ENCODE assay signal across 17 cellular contexts in genomic region chr1:230094746-230095145, GRCh38. TPM values are rescaled to one million over a fixed set of nuclear protein-coding genes. Genes with fewer than 3 reads are reported as not detected.
DNase-seq lines count a peak whose midpoint lies in the region; ATAC-seq and TF ChIP-seq lines count a peak whose summit lies in the region.
"Had no signal": no experiment of that assay in that cellular context is flagged by ENCODE, and none has a peak within 500 bp of the region (broad histone marks: within the 10 kb centered on the region; RNA-seq: fewer than 3 reads in every experiment).

No MANE protein-coding gene starts in this region.

- intact Hi-C loops in sciatic nerve (cut with DNase I) (no loop called here), vagina (cut with DNase I) (no loop called here)

- no peaks in the 10 kb centered on the region for H4K20me1 ChIP-seq in H9 (ENCODE audit: control insufficient read depth, insufficient read depth, insufficient read length)

- H3K4me1 Mint-ChIP-seq in H9 (peaks cover 19 to 21% of the 10 kb centered on the region in 2 experiments), chondrocyte (ENCODE audit: low read depth) (peaks cover 58% of the 10 kb centered on the region)

- peaks cover 4 to 10% (median 8%) of the 10 kb centered on the region in 3 experiments; a peak in 5 of 7 replicates for H3K36me3 Mint-ChIP-seq in H9 (ENCODE audit: insufficient read depth in 1 of 3, low read depth in 3 of 3)
- H3K36me3 Mint-ChIP-seq in chondrocyte (ENCODE audit: low read depth), result no peaks in the 10 kb centered on the region

- no peak overlapping the region for H3K56ac ChIP-seq in H9 (ENCODE audit: insufficient read length, low read depth, low read length)

- H3K4me3 Mint-ChIP-seq in H9 (no peak overlapping the region), chondrocyte (ENCODE audit: unreplicated experiment) (no peak overlapping the region)
- H3K4me3 Mint-ChIP-seq: CD8-positive, alpha-beta T cell had no signal

- no peak overlapping the region for H3K18ac ChIP-seq in H9 (ENCODE audit: insufficient read length, low read depth, low read length)

- no peak overlapping the region for H3K9ac ChIP-seq in H9 (ENCODE audit: extremely low read depth, insufficient read length, low read length)

- H3T11ph ChIP-seq in H9 (ENCODE audit: low read length), result no peak overlapping the region

- no peak overlapping the region for H2BK15ac ChIP-seq in H9 (ENCODE audit: low read depth, low read length)

- H3K4me1 ChIP-seq in H9 (ENCODE audit: insufficient read depth, low read length), result no peaks in the 10 kb centered on the region; the same call in 1 of the 2 replicates
- H3K4me1 ChIP-seq in vagina, result peaks cover 10% of the 10 kb centered on the region

- TF ChIP-seq POLR2A in GM18505 (IDR thresholded peaks at IDR 0.05; ENCODE audit: borderline replicate concordance, extremely low read depth, insufficient read depth, insufficient read length) (no peak), vagina (IDR thresholded peaks at IDR 0.05) (no peak)

- H3K27ac Mint-ChIP-seq in H9, result peak overlapping the region in 2 of 3 experiments; percentile 5 to 50; a peak in 1 of 7 replicates
- H3K27ac Mint-ChIP-seq in chondrocyte (ENCODE audit: unreplicated experiment), result peak overlapping the region; percentile 3
- H3K27ac Mint-ChIP-seq: CD8-positive, alpha-beta T cell had no signal

- no CpG with 5 or more reads among the region's 14 CpGs for WGBS in H9 (ENCODE audit: extremely low coverage, insufficient read length, low lambda C conversion rate)

- no peak overlapping the region for H3K27ac ChIP-seq in H9 (ENCODE audit: insufficient read length, low read depth, low read length)
- no peak overlapping the region for H3K27ac ChIP-seq in vagina

- DNase-seq in H9, result no peak
- DNase-seq in NCI-H82 treated with DMSO at 0.1 percent for 48 hours (lab: John Stamatoyannopoulos, UW; ENCODE audit: unreplicated experiment), result peak; percentile 82
- no peak for DNase-seq in chondrocyte (ENCODE audit: low spot score)
- DNase-seq in sciatic nerve (ENCODE audit: low spot score), result peak; percentile 43
- DNase-seq in NCI-H446 treated with DMSO at 0.1 percent for 48 hours (lab: John Stamatoyannopoulos, UW), result no peak
- DNase-seq in vagina (ENCODE audit: extremely low spot score in 2 of 2), result no peak
- DNase-seq: CD8-positive, alpha-beta T cell; DMS153; H7; NCI-H1105 treated with DMSO at 0.1 percent for 48 hours; NCI-H1694 treated with DMSO at 0.1 percent for 48 hours; NCI-H2081 treated with DMSO at 0.1 percent for 48 hours; NCI-H446; NCI-H69; SIG-M5 had no signal

- no peak overlapping the region for H4K5ac ChIP-seq in H9 (ENCODE audit: insufficient read length, low read depth, low read length)

- no peak for ATAC-seq in sciatic nerve
- ATAC-seq in GM18505 (IDR thresholded peaks at IDR 0.05; ENCODE audit: unreplicated experiment), result no peak
- ATAC-seq: CD8-positive, alpha-beta T cell; SK-N-SH treated with all-trans-retinoic acid at 6 μM for 48 hours had no signal

- no peak overlapping the region for H3K4me2 ChIP-seq in H9 (ENCODE audit: insufficient read depth, insufficient read length, low read length)

- H3K23ac ChIP-seq in H9 (ENCODE audit: insufficient read length, low read depth, low read length), result no peak overlapping the region

- no peaks in the 10 kb centered on the region for H3K23me2 ChIP-seq in H9 (ENCODE audit: insufficient read length, low read depth, low read length, poor library complexity, severe bottlenecking)

- H3K79me2 ChIP-seq in H9 (ENCODE audit: insufficient read depth, low read length), result peaks cover 7% of the 10 kb centered on the region; the same call in 1 of the 2 replicates

- no peak overlapping the region for H2AK5ac ChIP-seq in H9 (ENCODE audit: insufficient read length, low read length)

- H3K36me3 ChIP-seq in vagina, result no peaks in the 10 kb centered on the region

- H3K4me3 ChIP-seq in vagina, result no peak overlapping the region

- no peak overlapping the region for H3K14ac ChIP-seq in H9 (ENCODE audit: insufficient read depth, low read length)

- H2AFZ ChIP-seq in H9 (ENCODE audit: low read length), result no peak overlapping the region

- no peak overlapping the region for H2BK20ac ChIP-seq in H9 (ENCODE audit: low read depth, low read length, poor library complexity, severe bottlenecking)

- TF ChIP-seq CTCF in H9 (conservative IDR thresholded peaks at IDR 0.05), result no peak
- no peak for TF ChIP-seq CTCF in chondrocyte (IDR thresholded peaks at IDR 0.05)
- no peak for TF ChIP-seq CTCF in vagina (IDR thresholded peaks at IDR 0.05)

- no peak overlapping the region for H4K8ac ChIP-seq in H9 (replicated peaks; ENCODE audit: insufficient read length, low read depth, low read length)

- no peaks in the 10 kb centered on the region for H3K79me1 ChIP-seq in H9 (ENCODE audit: insufficient read depth, low read depth, low read length, poor library complexity, severe bottlenecking)

- no peak overlapping the region for H2BK12ac ChIP-seq in H9 (ENCODE audit: insufficient read length, low read depth, low read length)

- no peak overlapping the region for H3K4ac ChIP-seq in H9 (ENCODE audit: low read depth, low read length)

- H3K27me3 ChIP-seq in H9 (ENCODE audit: insufficient read depth, low read length), result no peaks in the 10 kb centered on the region
- no peaks in the 10 kb centered on the region for H3K27me3 ChIP-seq in vagina

- H3K9me3 Mint-ChIP-seq in H9 (no peaks in the 10 kb centered on the region), chondrocyte (ENCODE audit: low read depth) (no peaks in the 10 kb centered on the region)
- H3K9me3 Mint-ChIP-seq: CD8-positive, alpha-beta T cell had no signal

- no peak overlapping the region for H2BK120ac ChIP-seq in H9 (ENCODE audit: low read depth, low read length, poor library complexity, severe bottlenecking)

- no peak overlapping the region for H4K91ac ChIP-seq in H9 (ENCODE audit: insufficient read length, low read depth, low read length)

- H3K9me3 ChIP-seq in H9 (ENCODE audit: control insufficient read depth, low read depth, low read length) (no peaks in the 10 kb centered on the region), vagina (no peaks in the 10 kb centered on the region)

- H3K27me3 Mint-ChIP-seq in H9 (ENCODE audit: low read depth) (no peaks in the 10 kb centered on the region), chondrocyte (ENCODE audit: low read depth) (no peaks in the 10 kb centered on the region)

- no peak overlapping the region for H2BK5ac ChIP-seq in H9 (ENCODE audit: insufficient read length, low read length)

RNA-seq across cellular contexts. Expression of gene GALNT2, which starts 27.7 kb away (rescaled TPM):
- total RNA-seq in H9 (2021) (56.1 and 57.6 TPM in 2 replicates), chondrocyte (210 to 276 TPM (median 223 TPM) in 3 replicates), sciatic nerve (67.3 TPM), vagina (51.6 TPM)

Comparison
In these comparisons a context has a peak if more than half of its experiments do, and no peak if none do; other contexts are left out.
1. DNase-seq: peak in NCI-H82 treated with DMSO at 0.1 percent for 48 hours (single experiment) and sciatic nerve (single experiment); none in H9 (single experiment), chondrocyte (single experiment), NCI-H446 treated with DMSO at 0.1 percent for 48 hours (single experiment) and vagina (0 of 2).